Comparison of ENCODE assay signal across 8 cellular contexts in genomic region chr9:111937781-111938426, GRCh38. TPM values are rescaled to one million over a fixed set of nuclear protein-coding genes. Genes with fewer than 3 reads are reported as not detected.
A peak's percentile ranks its signal among the peaks of the same experiment; 100 is the strongest.
DNase-seq lines count a peak whose midpoint lies in the region; ATAC-seq and TF ChIP-seq lines count a peak whose summit lies in the region.

No MANE protein-coding gene starts in this region.

- ATAC-seq in GM18520 (IDR thresholded peaks at IDR 0.05; ENCODE audit: unreplicated experiment) (peak; percentile 67), HG03175 (IDR thresholded peaks at IDR 0.05; ENCODE audit: unreplicated experiment) (peak; percentile 58)

- H3K4me3 ChIP-seq in fibroblast of the aortic adventitia (ENCODE audit: low read depth, low read length) = no peak overlapping the region

- TF ChIP-seq CTCF in fibroblast of the aortic adventitia (IDR thresholded peaks at IDR 0.05; ENCODE audit: insufficient read depth, low read length) = no peak

- DNase-seq in activated CD4-positive, alpha-beta T cell treated with anti-CD3 and anti-CD28 coated beads, Interleukin-2, amount 50 U/mL, for 48 hours = peak; percentile 67 to 75
- DNase-seq in fibroblast of the aortic adventitia (ENCODE audit: low read depth) (peak; percentile 79), Ammon's horn (ENCODE audit: low spot score) (no peak), DMS114 treated with DMSO at 0.1 percent for 48 hours (lab: John Stamatoyannopoulos, UW; ENCODE audit: unreplicated experiment) (no peak), iPS-NIHi7 (ENCODE audit: extremely low spot score) (no peak)
- peak; percentile 34 to 37 for DNase-seq in stimulated activated CD4-positive, alpha-beta T cell treated with anti-CD3 and anti-CD28 coated beads, Interleukin-1b, Interleukin-23, amount 100 ng/mL, for 4 hours (ENCODE audit: low read depth in 2 of 2)

RNA-seq across cellular contexts. Expression of gene UGCG, which starts 41.3 kb away (rescaled TPM):
- total RNA-seq in fibroblast of the aortic adventitia (ENCODE audit: low replicate concordance) = 51.6 and 70.9 TPM in 2 replicates

Comparison
In these comparisons a context has a peak if more than half of its experiments do, and no peak if none do; other contexts are left out.
1. DNase-seq: peak in activated CD4-positive, alpha-beta T cell treated with anti-CD3 and anti-CD28 coated beads, Interleukin-2, amount 50 U/mL, for 48 hours (2 of 2), fibroblast of the aortic adventitia (single experiment) and stimulated activated CD4-positive, alpha-beta T cell treated with anti-CD3 and anti-CD28 coated beads, Interleukin-1b, Interleukin-23, amount 100 ng/mL, for 4 hours (2 of 2); none in Ammon's horn (single experiment), DMS114 treated with DMSO at 0.1 percent for 48 hours (single experiment) and iPS-NIHi7 (single experiment).